Comparison of ENCODE assay signal across 8 cellular contexts in the genomic region with DNA sequence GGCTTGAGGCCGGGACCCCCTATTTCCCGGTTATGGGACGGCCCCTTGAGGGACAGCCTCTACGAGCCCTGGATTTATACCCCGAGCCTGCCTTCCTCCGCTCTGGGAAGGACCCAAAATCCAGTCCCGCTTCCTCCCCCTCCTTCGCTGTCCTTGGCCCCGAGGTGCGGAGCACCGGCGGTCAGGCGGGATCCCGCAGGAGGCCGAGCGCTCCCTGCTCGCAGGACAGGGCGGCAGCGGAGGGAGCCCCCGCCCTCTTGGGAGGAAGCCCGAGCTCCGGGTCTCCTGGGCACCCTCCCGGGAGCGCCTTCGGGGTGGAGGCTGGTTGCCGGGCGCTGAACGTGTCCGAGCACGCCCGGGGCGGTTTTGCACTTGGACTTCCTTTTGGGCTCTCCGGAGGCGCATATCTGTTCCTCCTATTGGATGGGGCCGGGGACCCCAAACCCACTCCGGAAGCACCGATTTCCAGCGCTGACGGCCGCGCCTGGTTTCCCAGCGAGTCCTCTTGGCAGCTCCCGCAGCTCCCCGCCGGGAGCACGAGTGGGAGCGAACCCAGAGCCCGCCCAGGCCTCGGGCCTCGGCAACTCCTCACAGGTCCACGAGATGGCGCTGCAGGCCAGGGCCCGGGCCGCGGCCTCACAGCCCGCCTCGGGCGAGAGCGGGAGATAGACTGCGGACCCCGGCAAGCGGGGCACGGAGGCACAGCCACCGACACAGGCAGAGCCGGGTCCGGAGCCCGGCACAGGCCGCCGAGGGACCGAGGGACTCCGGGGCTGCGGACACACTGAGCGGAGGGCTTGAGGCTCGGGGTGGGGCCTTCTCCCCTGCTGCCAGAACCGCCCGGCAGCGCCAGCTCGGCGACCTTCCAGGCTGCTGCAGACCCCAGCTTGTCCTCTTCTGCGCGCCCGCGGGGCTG.
DNase-seq lines count a peak whose midpoint lies in the region; ATAC-seq and TF ChIP-seq lines count a peak whose summit lies in the region.

No MANE protein-coding gene starts in this region.

- TF ChIP-seq EP300 in Ishikawa (IDR thresholded peaks at IDR 0.05; ENCODE audit: borderline replicate concordance) = 0 out of 2 replicates have a peak, but pooled peaks have one; percentile 12

- H3K9me3 ChIP-seq in neuron (ENCODE audit: low read length) = peaks cover 1% of the 10 kb centered on the region

- no peaks in the 10 kb centered on the region for H3K36me3 ChIP-seq in neuron (ENCODE audit: insufficient read depth, low read length)

- H3K4me1 ChIP-seq in neuron (ENCODE audit: insufficient read depth, low read length) = peaks cover 14% of the 10 kb centered on the region

- H3K4me3 ChIP-seq in neuron (ENCODE audit: low read length) = peak overlapping the region; percentile 50

- peak; percentile 82 for TF ChIP-seq RAD21 in Ishikawa (IDR thresholded peaks at IDR 0.05; ENCODE audit: low read depth)

- peak overlapping the region; percentile 92 for H2AFZ ChIP-seq in neuron (ENCODE audit: low read depth, low read length)

- peak; percentile 49 for DNase-seq in DMS114 treated with DMSO at 0.1 percent for 48 hours (lab: John Stamatoyannopoulos, UW; ENCODE audit: unreplicated experiment)
- peak; percentile 74 for DNase-seq in RKO (ENCODE audit: low spot score)
- DNase-seq in activated gamma-delta T cell treated with Interleukin-2 at 50 U/mL for 16 hours = peak; percentile 65
- peak; percentile 77 for DNase-seq in foreskin melanocyte
- peak in 46 of 49 donors; percentile 31 to 86 (median 72) for DNase-seq in substantia nigra (lab: John Stamatoyannopoulos, UW)

- H3K27ac ChIP-seq in substantia nigra (ENCODE audit: low read depth, low read length, poor library complexity, severe bottlenecking) = peak overlapping the region; percentile 53

- ATAC-seq in GM21576 (IDR thresholded peaks at IDR 0.05; ENCODE audit: unreplicated experiment) = peak; percentile 71

- peaks cover 33% of the 10 kb centered on the region for H3K27me3 ChIP-seq in neuron (ENCODE audit: insufficient read depth, low read length)

TF ChIP-seq in Ishikawa, 13 proteins besides CTCF, POLR2A, EP300 and RAD21:
- TF ChIP-seq YY1 (IDR thresholded peaks at IDR 0.05; ENCODE audit: low read depth) (peak; percentile 27; the same call in 1 of the 2 replicates), TCF12 (IDR thresholded peaks at IDR 0.05; ENCODE audit: low read depth) (0 out of 2 replicates have a peak, but pooled peaks have one; percentile 12), TEAD4 (IDR thresholded peaks at IDR 0.05) (no peak), USF1 (IDR thresholded peaks at IDR 0.05) (no peak), NFIC (IDR thresholded peaks at IDR 0.05) (peak; percentile 68), CEBPB (IDR thresholded peaks at IDR 0.05) (no peak), ZBTB7A (IDR thresholded peaks at IDR 0.05; ENCODE audit: low read depth) (peak; percentile 57), TAF1 (IDR thresholded peaks at IDR 0.05; ENCODE audit: low read depth) (no peak; the same call in 1 of the 2 replicates), CREB1 (IDR thresholded peaks at IDR 0.05; ENCODE audit: low read depth) (no peak), EGR1 (IDR thresholded peaks at IDR 0.05) (no peak), FOXM1 (IDR thresholded peaks at IDR 0.05; ENCODE audit: borderline replicate concordance, low read depth) (no peak)
- TF ChIP-seq, protein P1, sequence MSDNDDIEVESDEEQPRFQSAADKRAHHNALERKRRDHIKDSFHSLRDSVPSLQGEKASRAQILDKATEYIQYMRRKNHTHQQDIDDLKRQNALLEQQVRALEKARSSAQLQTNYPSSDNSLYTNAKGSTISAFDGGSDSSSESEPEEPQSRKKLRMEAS (IDR thresholded peaks at IDR 0.05) = peak; percentile 67
- TF ChIP-seq, protein P2, sequence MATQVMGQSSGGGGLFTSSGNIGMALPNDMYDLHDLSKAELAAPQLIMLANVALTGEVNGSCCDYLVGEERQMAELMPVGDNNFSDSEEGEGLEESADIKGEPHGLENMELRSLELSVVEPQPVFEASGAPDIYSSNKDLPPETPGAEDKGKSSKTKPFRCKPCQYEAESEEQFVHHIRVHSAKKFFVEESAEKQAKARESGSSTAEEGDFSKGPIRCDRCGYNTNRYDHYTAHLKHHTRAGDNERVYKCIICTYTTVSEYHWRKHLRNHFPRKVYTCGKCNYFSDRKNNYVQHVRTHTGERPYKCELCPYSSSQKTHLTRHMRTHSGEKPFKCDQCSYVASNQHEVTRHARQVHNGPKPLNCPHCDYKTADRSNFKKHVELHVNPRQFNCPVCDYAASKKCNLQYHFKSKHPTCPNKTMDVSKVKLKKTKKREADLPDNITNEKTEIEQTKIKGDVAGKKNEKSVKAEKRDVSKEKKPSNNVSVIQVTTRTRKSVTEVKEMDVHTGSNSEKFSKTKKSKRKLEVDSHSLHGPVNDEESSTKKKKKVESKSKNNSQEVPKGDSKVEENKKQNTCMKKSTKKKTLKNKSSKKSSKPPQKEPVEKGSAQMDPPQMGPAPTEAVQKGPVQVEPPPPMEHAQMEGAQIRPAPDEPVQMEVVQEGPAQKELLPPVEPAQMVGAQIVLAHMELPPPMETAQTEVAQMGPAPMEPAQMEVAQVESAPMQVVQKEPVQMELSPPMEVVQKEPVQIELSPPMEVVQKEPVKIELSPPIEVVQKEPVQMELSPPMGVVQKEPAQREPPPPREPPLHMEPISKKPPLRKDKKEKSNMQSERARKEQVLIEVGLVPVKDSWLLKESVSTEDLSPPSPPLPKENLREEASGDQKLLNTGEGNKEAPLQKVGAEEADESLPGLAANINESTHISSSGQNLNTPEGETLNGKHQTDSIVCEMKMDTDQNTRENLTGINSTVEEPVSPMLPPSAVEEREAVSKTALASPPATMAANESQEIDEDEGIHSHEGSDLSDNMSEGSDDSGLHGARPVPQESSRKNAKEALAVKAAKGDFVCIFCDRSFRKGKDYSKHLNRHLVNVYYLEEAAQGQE (IDR thresholded peaks at IDR 0.05; ENCODE audit: low read depth) = no peak
TF ChIP-seq in Ishikawa: peak in this region for 5.

Comparison
In these comparisons a context has a peak if more than half of its experiments do, and no peak if none do; other contexts are left out.
1. Peak in every context shown above with its lines: DNase-seq, ATAC-seq, H3K4me3 ChIP-seq and H3K27ac ChIP-seq.